In the genomic region with DNA sequence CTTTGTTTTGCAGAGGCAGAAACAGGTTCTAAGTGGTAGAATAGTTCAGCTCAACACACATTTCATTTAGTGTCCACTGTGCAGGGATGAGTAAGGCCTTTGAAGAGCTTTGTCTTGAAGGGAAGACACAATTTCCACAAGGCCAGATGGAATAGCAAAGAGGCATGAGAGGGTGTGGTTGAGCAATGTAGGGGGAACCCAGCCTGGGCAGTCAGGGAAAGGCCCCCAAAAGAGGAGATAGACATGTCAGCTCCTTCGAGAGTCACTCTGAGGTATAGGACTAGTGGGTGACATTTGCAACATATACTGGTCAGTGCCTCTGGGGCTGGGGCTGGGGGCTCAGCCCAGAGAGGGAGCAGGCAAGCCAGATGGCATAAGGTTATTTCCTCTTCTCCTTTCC, we compare ENCODE assay signal across 11 cellular contexts. TPM values are rescaled to one million over a fixed set of nuclear protein-coding genes. Genes with fewer than 3 reads are reported as not detected.
DNase-seq lines count a peak whose midpoint lies in the region; TF ChIP-seq lines count a peak whose summit lies in the region.
"Had no signal": no experiment of that assay in that cellular context is flagged by ENCODE, and none has a peak within 500 bp of the region (broad histone marks: within the 10 kb centered on the region; RNA-seq: fewer than 3 reads in every experiment).

No MANE protein-coding gene starts in this region.

- no peak for TF ChIP-seq EP300 in esophagus muscularis mucosa (IDR thresholded peaks at IDR 0.05)

- TF ChIP-seq POLR2A in esophagus muscularis mucosa (IDR thresholded peaks at IDR 0.05; ENCODE audit: low read depth): no peak

- CTCF ChIA-PET in activated CD4-positive, alpha-beta T cell treated with anti-CD3 and anti-CD28 coated beads, Interleukin-2, amount 10 ng/mL, durations not matched to agents 7 days and 5 days (lab: Charles Lee): interaction anchor here (0.6 to 1.4 kb wide), 2 partner anchors 8 to 22 kb away, joined by 3 to 4 read pairs; no protein-coding TSS in a partner anchor

- POLR2A ChIA-PET in activated CD4-positive, alpha-beta T cell treated with anti-CD3 and anti-CD28 coated beads, Interleukin-2, amount 10 ng/mL, durations not matched to agents 7 days and 5 days (lab: Charles Lee): interaction anchor here (0.6 kb wide), 2 partner anchors 12 to 586 kb away, joined by 4 to 6 read pairs; no protein-coding TSS in a partner anchor

- H3K9me3 Mint-ChIP-seq in CD14-positive monocyte: no peaks in the 10 kb centered on the region
- no peaks in the 10 kb centered on the region for H3K9me3 Mint-ChIP-seq in osteocyte (ENCODE audit: unreplicated experiment)
- H3K9me3 Mint-ChIP-seq in activated CD4-positive, alpha-beta T cell treated with anti-CD3 and anti-CD28 coated beads, Interleukin-2, amount 10 ng/mL, durations not matched to agents 7 days and 5 days: no peaks in the 10 kb centered on the region

- H3K4me3 ChIP-seq in Loucy (ENCODE audit: low read length, poor library complexity, severe bottlenecking) (peak overlapping the region; percentile 97), esophagus muscularis mucosa (peak overlapping the region in 2 of 4 donors; percentile 4 to 16)

- H3K36me3 Mint-ChIP-seq in CD14-positive monocyte: peaks cover 51 to 78% of the 10 kb centered on the region in 2 donors
- peaks cover 33% of the 10 kb centered on the region for H3K36me3 Mint-ChIP-seq in osteocyte (ENCODE audit: unreplicated experiment)
- H3K36me3 Mint-ChIP-seq in activated CD4-positive, alpha-beta T cell treated with anti-CD3 and anti-CD28 coated beads, Interleukin-2, amount 10 ng/mL, durations not matched to agents 7 days and 5 days (ENCODE audit: low read depth): peaks cover 63% of the 10 kb centered on the region

- H3K4me1 ChIP-seq in Loucy (ENCODE audit: insufficient read depth, low read length, poor library complexity, severe bottlenecking): peaks cover 61% of the 10 kb centered on the region
- peaks cover 88 to 98% (median 97%) of the 10 kb centered on the region in 4 donors for H3K4me1 ChIP-seq in esophagus muscularis mucosa

- DNase-seq in CD14-positive monocyte (ENCODE audit: low spot score): no peak
- no peak for DNase-seq in esophagus muscularis mucosa (ENCODE audit: extremely low spot score)
- no peak for DNase-seq in osteocyte (ENCODE audit: extremely low spot score, unreplicated experiment)
- no peak for DNase-seq in T1000 (lab: John Stamatoyannopoulos, UW)
- no peak for DNase-seq in activated CD4-positive, alpha-beta T cell treated with anti-CD3 and anti-CD28 coated beads, Interleukin-2, amount 10 ng/mL, durations not matched to agents 7 days and 5 days
- no peak for DNase-seq in NCI-H526 treated with DMSO at 0.1 percent for 48 hours (lab: John Stamatoyannopoulos, UW)
- DNase-seq in NCI-H1092 (lab: John Stamatoyannopoulos, UW): no peak
- DNase-seq: activated naive CD4-positive, alpha-beta T cell treated with anti-CD3 and anti-CD28 coated beads, Interleukin-2, amount 50 U/mL, for 16 hours; NCI-H2081; T-helper 9 cell had no signal

- H3F3A ChIP-seq in Loucy (ENCODE audit: low read depth): no peaks in the 10 kb centered on the region

- no peaks in the 10 kb centered on the region for H3K27me3 Mint-ChIP-seq in CD14-positive monocyte (ENCODE audit: low read depth in 3 of 3)
- H3K27me3 Mint-ChIP-seq in osteocyte (ENCODE audit: unreplicated experiment): no peaks in the 10 kb centered on the region
- H3K27me3 Mint-ChIP-seq in activated CD4-positive, alpha-beta T cell treated with anti-CD3 and anti-CD28 coated beads, Interleukin-2, amount 10 ng/mL, durations not matched to agents 7 days and 5 days: no peaks in the 10 kb centered on the region

- H3K4me3 Mint-ChIP-seq in CD14-positive monocyte (no peak overlapping the region), osteocyte (ENCODE audit: unreplicated experiment) (peak overlapping the region; percentile 3)
- H3K4me3 Mint-ChIP-seq in activated CD4-positive, alpha-beta T cell treated with anti-CD3 and anti-CD28 coated beads, Interleukin-2, amount 10 ng/mL, durations not matched to agents 7 days and 5 days: no peak overlapping the region

- intact Hi-C loops in CD14-positive monocyte (cut with micrococcal nuclease): no loop called here
- intact Hi-C loops in esophagus muscularis mucosa (cut with DNase I): no loop called here

- H3K9me3 ChIP-seq in Loucy (ENCODE audit: insufficient read depth, low read depth, low read length): no peaks in the 10 kb centered on the region
- no peaks in the 10 kb centered on the region for H3K9me3 ChIP-seq in esophagus muscularis mucosa

- no peak overlapping the region for H2AFZ ChIP-seq in Loucy (ENCODE audit: low read length)

- peaks cover 93% of the 10 kb centered on the region for H4K20me1 ChIP-seq in Loucy (ENCODE audit: insufficient read depth, low read length, poor library complexity, severe bottlenecking)

- H3K4me1 Mint-ChIP-seq in CD14-positive monocyte (peaks cover 53% of the 10 kb centered on the region), osteocyte (ENCODE audit: unreplicated experiment) (peaks cover 62% of the 10 kb centered on the region)
- H3K4me1 Mint-ChIP-seq in activated CD4-positive, alpha-beta T cell treated with anti-CD3 and anti-CD28 coated beads, Interleukin-2, amount 10 ng/mL, durations not matched to agents 7 days and 5 days: peaks cover 62% of the 10 kb centered on the region

- H3K27me3 ChIP-seq in Loucy (ENCODE audit: insufficient read depth, low read length, poor library complexity, severe bottlenecking) (no peaks in the 10 kb centered on the region), esophagus muscularis mucosa (no peaks in the 10 kb centered on the region)

- TF ChIP-seq CTCF in CD14-positive monocyte (IDR thresholded peaks at IDR 0.05) (no peak), Loucy (conservative IDR thresholded peaks at IDR 0.05; ENCODE audit: low read length) (no peak), esophagus muscularis mucosa (IDR thresholded peaks at IDR 0.05) (no peak), osteocyte (IDR thresholded peaks at IDR 0.05) (no peak)

- 67% methylated on average over 1 of the region's 1 CpG for WGBS in esophagus muscularis mucosa

- peak overlapping the region in 4 of 7 donors; percentile 36 to 76 (median 64) for H3K27ac Mint-ChIP-seq in CD14-positive monocyte
- H3K27ac Mint-ChIP-seq in osteocyte (ENCODE audit: unreplicated experiment): peak overlapping the region; percentile 50
- H3K27ac Mint-ChIP-seq in activated CD4-positive, alpha-beta T cell treated with anti-CD3 and anti-CD28 coated beads, Interleukin-2, amount 10 ng/mL, durations not matched to agents 7 days and 5 days: no peak overlapping the region

- peaks cover 99% of the 10 kb centered on the region for H3K79me2 ChIP-seq in Loucy (ENCODE audit: insufficient read depth, low read length)

- peaks cover 36% of the 10 kb centered on the region; the same call in 1 of the 2 replicates for H3K36me3 ChIP-seq in Loucy (ENCODE audit: insufficient read depth, low read length)
- H3K36me3 ChIP-seq in esophagus muscularis mucosa: peaks cover 6 to 33% (median 18%) of the 10 kb centered on the region in 4 donors

- no peaks in the 10 kb centered on the region for H3K9me2 ChIP-seq in Loucy (replicated peaks; ENCODE audit: low read depth, low read length)

- H3K4me2 ChIP-seq in Loucy (ENCODE audit: low read depth, low read length, poor library complexity, severe bottlenecking): peak overlapping the region; percentile 94

- H3K27ac ChIP-seq in esophagus muscularis mucosa (replicated peaks in 1 of 4): peak overlapping the region; percentile 11 to 42 (median 36)

- H3K9ac ChIP-seq in Loucy (ENCODE audit: low read depth, low read length, poor library complexity, severe bottlenecking): peak overlapping the region; percentile 19

RNA-seq across cellular contexts. Expression of gene ALKBH5, which starts 7.0 kb away (rescaled TPM):
- 10 to 100 TPM; 78.9 to 79.1 TPM for polyA plus RNA-seq in CD14-positive monocyte
- 100 to 1,000 TPM; 120 to 197 (median 151) TPM for total RNA-seq in esophagus muscularis mucosa
- total RNA-seq in osteocyte: 89.4 and 95.9 TPM in 2 replicates
- 100 to 1,000 TPM in 1 of 2 experiments, 10 to 100 TPM in 1; 98.2 to 102 TPM for total RNA-seq in activated CD4-positive, alpha-beta T cell treated with anti-CD3 and anti-CD28 coated beads, Interleukin-2, amount 10 ng/mL, durations not matched to agents 7 days and 5 days

RNA-seq across cellular contexts. Expression of gene LLGL1, which starts 34.8 kb away (rescaled TPM):
- polyA plus RNA-seq in CD14-positive monocyte: under 1 TPM; 0.52 to 0.76 TPM
- total RNA-seq in esophagus muscularis mucosa (10 to 100 TPM; 17.6 to 35.1 (median 26.2) TPM), osteocyte (43.7 and 45.0 TPM in 2 replicates)
- total RNA-seq in activated CD4-positive, alpha-beta T cell treated with anti-CD3 and anti-CD28 coated beads, Interleukin-2, amount 10 ng/mL, durations not matched to agents 7 days and 5 days: 10 to 100 TPM; 24.7 to 24.9 TPM
